Comparison of ENCODE assay signal across 12 cellular contexts in the genomic region with DNA sequence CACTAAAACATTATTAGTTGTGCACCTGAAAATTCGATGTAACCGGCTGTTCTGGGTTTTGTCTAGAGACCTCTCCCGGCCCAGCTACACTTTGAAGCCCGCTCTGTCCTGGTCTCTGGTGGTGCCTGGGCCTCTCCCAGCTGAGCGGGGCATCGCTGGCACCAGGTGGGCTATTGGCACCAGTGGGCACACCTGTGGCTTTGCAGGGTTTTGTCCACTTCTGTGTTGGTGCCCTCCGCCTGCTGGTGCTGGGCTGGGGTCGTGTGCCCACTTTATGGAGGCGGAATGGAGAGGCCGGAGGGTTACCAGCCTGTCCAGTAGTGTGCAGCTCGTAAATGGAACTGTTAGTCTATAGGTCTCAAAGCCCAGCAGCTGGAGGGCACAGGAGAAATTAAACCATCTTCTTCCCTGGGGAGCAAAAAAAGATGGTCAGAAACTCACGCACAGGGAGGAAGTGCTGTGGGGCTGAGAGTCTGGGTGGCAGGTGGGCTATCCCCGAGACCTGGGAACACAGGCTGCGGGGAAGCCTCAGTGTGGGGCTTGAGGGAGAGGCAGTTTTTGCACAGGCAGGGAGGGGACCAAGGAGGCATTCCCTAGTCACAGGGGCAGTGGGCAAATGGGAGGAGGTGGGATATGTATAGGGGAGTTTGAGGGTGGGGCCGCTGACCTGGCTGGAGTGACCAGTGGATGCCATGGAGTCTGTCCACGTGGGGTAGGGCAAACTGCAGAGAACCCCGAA. TPM values are rescaled to one million over a fixed set of nuclear protein-coding genes. Genes with fewer than 3 reads are reported as not detected.
DNase-seq lines count a peak whose midpoint lies in the region; ATAC-seq, FAIRE-seq and TF ChIP-seq lines count a peak whose summit lies in the region.
"Had no signal": no experiment of that assay in that cellular context is flagged by ENCODE, and none has a peak within 500 bp of the region (broad histone marks: within the 10 kb centered on the region; RNA-seq: fewer than 3 reads in every experiment).

No MANE protein-coding gene starts in this region.

- no peak for ATAC-seq in left ventricle myocardium superior
- ATAC-seq in upper lobe of right lung, result no peak
- no peak for ATAC-seq in GM19324 (IDR thresholded peaks at IDR 0.05; ENCODE audit: low FRiP score, unreplicated experiment)

- peak; percentile 24 for FAIRE-seq in endothelial cell of umbilical vein (lab: Jason Lieb, UNC)

- no peak for TF ChIP-seq POLR2A in endothelial cell of umbilical vein (IDR thresholded peaks at IDR 0.05; ENCODE audit: low read depth, low read length)

- intact Hi-C loops in left ventricle myocardium inferior (cut with micrococcal nuclease), result no loop called here
- intact Hi-C loops in left ventricle myocardium superior (cut with micrococcal nuclease), result no loop called here
- intact Hi-C loops in endothelial cell of umbilical vein (cut with micrococcal nuclease), result no loop called here
- intact Hi-C loops in upper lobe of right lung (cut with DNase I), result no loop called here

- no peaks in the 10 kb centered on the region for H3K36me3 ChIP-seq in left ventricle myocardium inferior
- peaks cover 0 to 7% of the 10 kb centered on the region in 2 experiments for H3K36me3 ChIP-seq in endothelial cell of umbilical vein (ENCODE audit: control insufficient read depth in 2 of 2, extremely low read depth in 1 of 2, insufficient read depth in 2 of 2, low read length in 2 of 2)
- H3K36me3 ChIP-seq in upper lobe of right lung, result no peaks in the 10 kb centered on the region

- H3K4me3 ChIP-seq in left ventricle myocardium inferior (peak overlapping the region; percentile 50), endothelial cell of umbilical vein (replicated peaks in 1 of 3; ENCODE audit: insufficient read depth in 1 of 3, low read depth in 1 of 3, low read length in 3 of 3) (peak overlapping the region in 2 of 3 experiments; percentile 37 to 53), upper lobe of right lung (peak overlapping the region; percentile 18)

- TF ChIP-seq CTCF in left ventricle myocardium inferior (IDR thresholded peaks at IDR 0.05; ENCODE audit: borderline replicate concordance) (no peak), endothelial cell of umbilical vein (IDR thresholded peaks at IDR 0.05; ENCODE audit: extremely low read depth in 1 of 2, insufficient read depth in 1 of 2, low read depth in 1 of 2, low read length in 2 of 2) (no peak), nephron progenitor cell (IDR thresholded peaks at IDR 0.05) (no peak), upper lobe of right lung (IDR thresholded peaks at IDR 0.05) (no peak), glutamatergic neuron (IDR thresholded peaks at IDR 0.05; ENCODE audit: partially characterized antibody, unreplicated experiment) (no peak)

- POLR2A ChIA-PET in endothelial cell of umbilical vein (lab: Charles Lee), result interaction anchor here (1.4 to 2.6 kb wide), 3 partner anchors 11 to 291 kb away, joined by 4 to 21 read pairs (median 12); no protein-coding TSS in a partner anchor

- H3K9me3 Mint-ChIP-seq in nephron progenitor cell (peaks cover 8% of the 10 kb centered on the region), glutamatergic neuron (ENCODE audit: unreplicated experiment) (peaks cover 15% of the 10 kb centered on the region)

- H3K27me3 Mint-ChIP-seq in nephron progenitor cell (ENCODE audit: low read depth, poor library complexity) (peaks cover 6% of the 10 kb centered on the region), glutamatergic neuron (ENCODE audit: unreplicated experiment) (peaks cover 8% of the 10 kb centered on the region)

- peak overlapping the region; percentile 97 for H3K9ac ChIP-seq in endothelial cell of umbilical vein (replicated peaks; ENCODE audit: extremely low read depth, insufficient read depth, low read length)

- peaks cover 77% of the 10 kb centered on the region for H3K79me2 ChIP-seq in endothelial cell of umbilical vein (ENCODE audit: control insufficient read depth, insufficient read depth, low read length)

- dilution Hi-C loops in endothelial cell of umbilical vein (cut with MboI; ENCODE audit: extremely low pct_ligation_motif_present, low sequenced_read_pairs), result no loop called here

- H3K4me3 Mint-ChIP-seq in nephron progenitor cell (peak overlapping the region; percentile 25), glutamatergic neuron (ENCODE audit: unreplicated experiment) (no peak overlapping the region)

- no peak overlapping the region for H3K27ac Mint-ChIP-seq in nephron progenitor cell
- H3K27ac Mint-ChIP-seq in glutamatergic neuron (ENCODE audit: unreplicated experiment), result no peak overlapping the region

- BruUV-seq in endothelial cell of umbilical vein (replicated peaks; lab: Mats Ljungman, UMichigan), result no TSS peak

- H2AFZ ChIP-seq in endothelial cell of umbilical vein (ENCODE audit: low read depth, low read length), result no peak overlapping the region

- H3K4me1 ChIP-seq in left ventricle myocardium inferior (peaks cover 88% of the 10 kb centered on the region), endothelial cell of umbilical vein (ENCODE audit: control insufficient read depth, extremely low read depth, insufficient read depth, low read length) (peaks cover 81% of the 10 kb centered on the region), upper lobe of right lung (peaks cover 52% of the 10 kb centered on the region)

- H4K20me1 ChIP-seq in endothelial cell of umbilical vein (replicated peaks; ENCODE audit: control insufficient read depth, extremely low read depth, insufficient read depth, low read length), result no peaks in the 10 kb centered on the region

- H3K9me1 ChIP-seq in endothelial cell of umbilical vein (replicated peaks; ENCODE audit: control insufficient read depth, extremely low read depth, insufficient read depth, low read length), result no peaks in the 10 kb centered on the region

- peaks cover 5% of the 10 kb centered on the region for H3K9me3 ChIP-seq in left ventricle myocardium inferior (replicated peaks)
- no peaks in the 10 kb centered on the region for H3K9me3 ChIP-seq in endothelial cell of umbilical vein (replicated peaks; ENCODE audit: control insufficient read depth, insufficient read depth, low read length)
- H3K9me3 ChIP-seq in upper lobe of right lung, result no peaks in the 10 kb centered on the region

- H3K36me3 Mint-ChIP-seq in nephron progenitor cell (ENCODE audit: low read depth) (peaks cover 33% of the 10 kb centered on the region), glutamatergic neuron (ENCODE audit: unreplicated experiment) (peaks cover 4% of the 10 kb centered on the region)

- H3K4me2 ChIP-seq in endothelial cell of umbilical vein (ENCODE audit: insufficient read depth, low read length), result peak overlapping the region; percentile 50

- H3K4me1 Mint-ChIP-seq in nephron progenitor cell (peaks cover 83% of the 10 kb centered on the region), glutamatergic neuron (ENCODE audit: low read depth, unreplicated experiment) (peaks cover 27% of the 10 kb centered on the region)

- H3K27ac ChIP-seq in left ventricle myocardium inferior (replicated peaks) (peak overlapping the region; percentile 81), endothelial cell of umbilical vein (ENCODE audit: insufficient read depth, low read depth, low read length) (peak overlapping the region; percentile 97), upper lobe of right lung (peak overlapping the region; percentile 82)

- no peak for DNase-seq in left ventricle myocardium inferior
- no peak for DNase-seq in left ventricle myocardium superior
- DNase-seq in endothelial cell of umbilical vein (ENCODE audit: low read depth, low spot score), result no peak
- DNase-seq in nephron progenitor cell, result no peak
- no peak for DNase-seq in upper lobe of right lung
- no peak for DNase-seq in GM03348 (ENCODE audit: low spot score)
- no peak for DNase-seq in glutamatergic neuron
- DNase-seq: activated CD4-positive, CD25-positive, alpha-beta regulatory T cell treated with anti-CD3 and anti-CD28 coated beads, Interleukin-2, amount 50 U/mL, for 72 hours; activated gamma-delta T cell treated with Interleukin-2 at 50 U/mL for 16 hours; GF-D8; retina had no signal

- CTCF ChIA-PET in endothelial cell of umbilical vein (lab: Charles Lee), result interaction anchor here (1.1 to 2.4 kb wide), 8 partner anchors 10 to 437 kb away, joined by 3 to 23 read pairs (median 8); no protein-coding TSS in a partner anchor

- no peaks in the 10 kb centered on the region for H3K27me3 ChIP-seq in left ventricle myocardium inferior (ENCODE audit: low read depth)
- no peaks in the 10 kb centered on the region for H3K27me3 ChIP-seq in endothelial cell of umbilical vein (ENCODE audit: control insufficient read depth in 2 of 2, insufficient read depth in 2 of 2, low read length in 2 of 2)
- no peaks in the 10 kb centered on the region for H3K27me3 ChIP-seq in upper lobe of right lung

TF ChIP-seq in endothelial cell of umbilical vein, 7 proteins besides CTCF, POLR2A, EP300 and RAD21:
- TF ChIP-seq JUN (IDR thresholded peaks at IDR 0.05; ENCODE audit: borderline replicate concordance, insufficient read depth, insufficient read length, low read depth) (no peak), GATA2 (IDR thresholded peaks at IDR 0.05; ENCODE audit: insufficient read depth, insufficient read length, low read depth, low read length) (no peak), MYC (IDR thresholded peaks at IDR 0.05; ENCODE audit: low read depth, low read length) (no peak), EZH2 (IDR thresholded peaks at IDR 0.05; ENCODE audit: borderline replicate concordance, low read depth, low read length, severe bottlenecking) (no peak), POLR2AphosphoS5 (IDR thresholded peaks at IDR 0.05; ENCODE audit: insufficient read depth, low read depth, low read length) (no peak), FOS (IDR thresholded peaks at IDR 0.05; ENCODE audit: borderline replicate concordance, insufficient read depth, low read length) (no peak)
- TF ChIP-seq, protein P1, sequence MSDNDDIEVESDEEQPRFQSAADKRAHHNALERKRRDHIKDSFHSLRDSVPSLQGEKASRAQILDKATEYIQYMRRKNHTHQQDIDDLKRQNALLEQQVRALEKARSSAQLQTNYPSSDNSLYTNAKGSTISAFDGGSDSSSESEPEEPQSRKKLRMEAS (IDR thresholded peaks at IDR 0.05; ENCODE audit: insufficient read depth, insufficient read length), result no peak

RNA-seq across cellular contexts. Expression of a gene that starts 30.4 kb away (rescaled TPM):
- total RNA-seq in left ventricle myocardium inferior (9.6 TPM), left ventricle myocardium superior (8.3 TPM), endothelial cell of umbilical vein (100.0 and 105 TPM in 2 replicates), upper lobe of right lung (29.6 TPM), glutamatergic neuron (ENCODE audit: unreplicated experiment) (59.3 TPM)
- polyA plus RNA-seq in endothelial cell of umbilical vein, result 69.3 and 85.2 TPM in 2 replicates
- 69.0 and 71.6 TPM in 2 replicates for polyA plus RNA-seq in endothelial cell of umbilical vein (2011; cell fraction: cytosol; rRNA removed)
- polyA plus RNA-seq in endothelial cell of umbilical vein (2011; cell fraction: nucleus; rRNA removed), result 86.3 and 102 TPM in 2 replicates
- polyA plus RNA-seq in endothelial cell of umbilical vein (2012), result 59.1 and 63.6 TPM in 2 replicates
- 178 and 188 TPM in 2 replicates for polyA minus RNA-seq in endothelial cell of umbilical vein
- 15.5 TPM for polyA minus RNA-seq in endothelial cell of umbilical vein (2011; cell fraction: cytosol; rRNA and poly(A)+ RNA removed)
- polyA minus RNA-seq in endothelial cell of umbilical vein (2011; cell fraction: nucleus; rRNA and poly(A)+ RNA removed), result 110 and 132 TPM in 2 replicates
